Comparison of ENCODE assay signal across 8 cellular contexts in the genomic region with DNA sequence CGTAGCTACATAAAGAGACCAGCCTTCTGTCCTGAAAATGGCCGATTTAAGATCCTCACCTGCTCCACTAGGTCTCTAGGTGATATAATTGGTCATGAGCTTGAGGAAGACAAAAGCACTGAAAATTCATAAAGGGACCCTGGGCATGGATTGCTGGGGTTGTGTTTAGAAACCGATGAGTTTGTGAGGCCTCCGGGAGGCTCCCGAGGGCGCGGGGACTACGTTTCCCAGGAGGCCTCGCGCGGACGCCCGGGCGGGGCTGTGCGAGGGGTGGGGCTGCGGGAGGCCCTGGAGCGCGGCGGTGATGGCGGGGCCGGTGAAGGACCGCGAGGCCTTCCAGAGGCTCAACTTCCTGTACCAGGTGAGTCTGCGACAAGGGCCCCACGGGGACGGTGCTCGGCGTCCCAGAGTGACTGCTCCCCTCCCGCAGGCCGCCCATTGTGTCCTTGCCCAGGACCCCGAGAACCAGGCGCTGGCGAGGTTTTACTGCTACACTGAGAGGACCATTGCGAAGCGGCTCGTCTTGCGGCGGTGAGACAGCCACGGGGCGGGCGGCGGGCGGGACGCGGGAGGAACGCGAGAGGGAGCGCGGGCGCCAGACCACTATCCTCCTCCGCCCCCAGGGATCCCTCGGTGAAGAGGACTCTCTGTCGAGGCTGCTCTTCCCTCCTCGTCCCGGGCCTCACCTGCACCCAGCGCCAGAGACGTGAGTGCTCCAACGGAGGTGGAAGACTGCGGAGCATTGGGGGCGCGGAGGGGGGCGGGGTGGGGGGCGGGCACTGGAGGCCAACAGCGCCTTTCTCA. TPM values are rescaled to one million over a fixed set of nuclear protein-coding genes. Genes with fewer than 3 reads are reported as not detected.
DNase-seq lines count a peak whose midpoint lies in the region; ATAC-seq and TF ChIP-seq lines count a peak whose summit lies in the region.

A gene (plus strand): TSS at position 289 of the 804 bp plus-strand sequence. CDS start 16 bp downstream, at position 305.

- peak; percentile 86 for ATAC-seq in HG02763 (IDR thresholded peaks at IDR 0.05; ENCODE audit: unreplicated experiment)
- ATAC-seq in T-cell (replicated peaks in 1 of 4) = peak; percentile 98 to 100 (median 99)

- H3K4me1 Mint-ChIP-seq in T-cell = peaks cover 25 to 37% (median 26%) of the 10 kb centered on the region in 3 donors

- H3K4me3 ChIP-seq in GM12875 (ENCODE audit: low read depth, low read length) = peak within 1 kb of the TSS; percentile 74
- H3K4me3 ChIP-seq in adipocyte (ENCODE audit: low read length) = peak within 1 kb of the TSS; percentile 89
- H3K4me3 ChIP-seq in transverse colon = peak within 1 kb of the TSS; percentile 69 to 88 (median 76)

- POLR2A ChIA-PET in T-cell (lab: Charles Lee) = interaction anchor here in 1 of 2 donors (0.6 kb wide), 1 partner anchor 19 kb away, joined by 3 read pairs; no protein-coding TSS in a partner anchor

- in situ Hi-C loops in transverse colon (cut with MboI; ENCODE audit: low pct_ligation_motif_present in 1 of 4, low pct_unique_long_range_greater_than_20kb in 1 of 4, low sequenced_read_pairs in 3 of 4) = no loop called here

- TF ChIP-seq CTCF in GM12875 (IDR thresholded peaks at IDR 0.05; ENCODE audit: borderline replicate concordance, insufficient read depth, low read depth, low read length) (no peak), transverse colon (IDR thresholded peaks at IDR 0.05) (peak in 1 of 5 experiments; percentile 8)

- H3K9me3 ChIP-seq in adipocyte (ENCODE audit: control insufficient read depth, low read length) (no peaks in the 10 kb centered on the region), transverse colon (no peaks in the 10 kb centered on the region)

- CTCF ChIA-PET in T-cell (lab: Charles Lee) = no interaction called here

- peaks cover 33% of the 10 kb centered on the region for H3K36me3 Mint-ChIP-seq in T-cell

- H3K9me3 Mint-ChIP-seq in T-cell = no peaks in the 10 kb centered on the region

- H3K9ac ChIP-seq in adipocyte (ENCODE audit: low read length) = peak within 1 kb of the TSS; percentile 89

- DNase-seq in NCI-H1417 treated with DMSO at 0.1 percent for 48 hours (lab: John Stamatoyannopoulos, UW) = peak; percentile 21
- DNase-seq in T-cell = peak; percentile 69 to 88 (median 81)
- peak; percentile 95 for DNase-seq in adipocyte (ENCODE audit: low read depth)
- peak; percentile 96 for DNase-seq in cardiac septum (ENCODE audit: low spot score)
- DNase-seq in posterior cingulate gyrus = peak; percentile 81 to 99 (median 91)
- peak; percentile 91 for DNase-seq in transverse colon

- no peaks in the 10 kb centered on the region for H3K27me3 ChIP-seq in adipocyte (replicated peaks; ENCODE audit: control insufficient read depth, insufficient read depth, low read length)
- H3K27me3 ChIP-seq in transverse colon = no peaks in the 10 kb centered on the region

- H3K4me3 Mint-ChIP-seq in T-cell = peak within 1 kb of the TSS; percentile 83 to 93 (median 90)

- peaks cover 4% of the 10 kb centered on the region for H3K4me1 ChIP-seq in adipocyte (ENCODE audit: control insufficient read depth, insufficient read depth, low read length)
- peaks cover 4 to 13% (median 8%) of the 10 kb centered on the region in 4 donors for H3K4me1 ChIP-seq in transverse colon

- intact Hi-C loops in cardiac septum (cut with DNase I) (no loop called here), posterior cingulate gyrus (cut with DNase I) (loop anchor here (1.0 to 5.0 kb wide), 3 partner anchors 18 to 337 kb away; a partner anchor contains a TSS), transverse colon (cut with DNase I; ENCODE audit: low total_unique reads) (no loop called here)

- H3K27ac ChIP-seq in transverse colon = peak within 1 kb of the TSS; percentile 85 to 96 (median 92)

- H3K27me3 Mint-ChIP-seq in T-cell = no peaks in the 10 kb centered on the region

- peak within 1 kb of the TSS; percentile 93 to 95 for H3K27ac Mint-ChIP-seq in T-cell

- WGBS in transverse colon (ENCODE audit: low coverage in 1 of 2), 2 donors = 2% methylated on average over 46 of the region's 64 CpGs; no CpG with 5 or more reads in 1 of the 2 donors

- peak; percentile 88 for TF ChIP-seq POLR2A in transverse colon (IDR thresholded peaks at IDR 0.05)

- no peak for TF ChIP-seq EP300 in transverse colon (IDR thresholded peaks at IDR 0.05; ENCODE audit: low read depth)

- peaks cover 27% of the 10 kb centered on the region for H3K36me3 ChIP-seq in adipocyte (ENCODE audit: control insufficient read depth, insufficient read depth, low read length, severe bottlenecking)
- peaks cover 0 to 7% (median 2%) of the 10 kb centered on the region in 4 donors for H3K36me3 ChIP-seq in transverse colon

RNA-seq across cellular contexts. Expression of the gene that starts here (rescaled TPM):
- total RNA-seq in T-cell = 10 to 100 TPM; 38.4 to 64.6 (median 56.7) TPM
- 22.1 TPM for total RNA-seq in cardiac septum
- total RNA-seq in transverse colon = 100 to 1,000 TPM in 1 of 4 donors, 10 to 100 TPM in 3; 61.9 to 246 (median 87.5) TPM

Comparison
In these comparisons a context has a peak if more than half of its experiments do, and no peak if none do; other contexts are left out.
1. Peak in every context shown above with its lines: DNase-seq, ATAC-seq, H3K4me3 ChIP-seq and H3K27ac ChIP-seq.
2. DNase-seq: peak in every context shown above with its lines; median percentile 96 in cardiac septum; 95 in adipocyte; 91 in posterior cingulate gyrus; 91 in transverse colon; 81 in T-cell; 21 in NCI-H1417 treated with DMSO at 0.1 percent for 48 hours.